ENCODE assay signal across 24 cellular contexts in the genomic region with DNA sequence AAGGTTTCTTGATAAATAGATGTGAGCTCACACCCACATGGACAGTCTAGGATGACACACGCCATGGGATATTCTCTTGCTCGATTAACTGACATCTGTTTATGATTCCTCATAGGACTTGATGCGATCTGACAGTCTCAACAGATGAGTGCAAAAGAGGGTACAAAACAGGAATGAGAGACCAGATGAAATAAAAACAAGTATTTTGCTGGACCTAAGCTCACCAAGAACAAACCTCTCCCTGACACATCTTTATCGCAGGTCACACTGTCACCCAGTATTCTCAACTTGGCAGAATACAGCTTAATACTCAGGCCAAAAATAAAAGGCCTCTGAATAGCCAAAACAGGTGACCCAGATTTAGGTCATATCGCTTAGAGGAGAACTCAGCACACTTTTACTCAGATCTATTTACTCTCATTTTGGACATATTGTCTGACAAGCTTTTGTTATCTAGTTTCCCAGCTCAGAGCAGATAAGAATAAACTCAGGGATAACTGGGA.
DNase-seq lines count a peak whose midpoint lies in the region; ATAC-seq and TF ChIP-seq lines count a peak whose summit lies in the region.
"Had no signal": no experiment of that assay in that cellular context is flagged by ENCODE, and none has a peak within 500 bp of the region (broad histone marks: within the 10 kb centered on the region; RNA-seq: fewer than 3 reads in every experiment).

No MANE protein-coding gene starts in this region.

- DNase-seq in NCI-H2171 treated with DMSO at 0.1 percent for 48 hours (lab: John Stamatoyannopoulos, UW): peak; percentile 7
- no peak for DNase-seq in NCI-H2171 (lab: John Stamatoyannopoulos, UW)
- peak; percentile 78 for DNase-seq in G401 (ENCODE audit: low spot score)
- no peak for DNase-seq in left ventricle myocardium inferior
- no peak for DNase-seq in psoas muscle
- no peak for DNase-seq in inferior parietal cortex (ENCODE audit: extremely low spot score)
- no peak for DNase-seq in NCI-H1092 treated with DMSO at 0.1 percent for 48 hours (lab: John Stamatoyannopoulos, UW)
- DNase-seq: DMS 273 treated with DMSO at 0.1 percent for 48 hours; DMS79 treated with DMSO at 0.1 percent for 48 hours; HCEC 1CT; KG1; NCI-H1092; NCI-H2029; NCI-H345; NCI-H774; NK-92 treated with Interleukin-12 subunit alpha and Interleukin-12 subunit beta, amount 100 ng/mL, for 24 hours had no signal

- H3K4me3 ChIP-seq in left ventricle myocardium inferior: no peak overlapping the region
- H3K4me3 ChIP-seq in psoas muscle: no peak overlapping the region
- H3K4me3 ChIP-seq: BLaER1 treated with 17β-estradiol and CSF1 and Interleukin-3, amounts not matched to agents 10 nM and 100 nM; GM23338; SJCRH30 had no signal

- ATAC-seq in psoas muscle (peak in 2 of 4 donors; percentile 48 to 67), GM21576 (IDR thresholded peaks at IDR 0.05; ENCODE audit: unreplicated experiment) (no peak)
- ATAC-seq: Panc1 had no signal

- in situ Hi-C loops in G401 (cut with HindIII; ENCODE audit: low sequenced_read_pairs): no loop called here

- H3K4me1 ChIP-seq in left ventricle myocardium inferior (peaks cover 42% of the 10 kb centered on the region), psoas muscle (peaks cover 24% of the 10 kb centered on the region)
- H3K4me1 ChIP-seq: Caco-2, SJCRH30 had no signal

- 56 to 75% (median 64%) methylated on average over 5 of the region's 5 CpGs for WGBS in psoas muscle, 3 donors

- H3K27me3 ChIP-seq in left ventricle myocardium inferior (ENCODE audit: low read depth) (no peaks in the 10 kb centered on the region), psoas muscle (ENCODE audit: insufficient read depth in 3 of 3, low read length in 2 of 3) (no peaks in the 10 kb centered on the region)
- H3K27me3 ChIP-seq: BLaER1 treated with 17β-estradiol and CSF1 and Interleukin-3, amounts not matched to agents 10 nM and 100 nM; SJCRH30 had no signal

- TF ChIP-seq CTCF in left ventricle myocardium inferior (IDR thresholded peaks at IDR 0.05; ENCODE audit: borderline replicate concordance) (no peak), psoas muscle (IDR thresholded peaks at IDR 0.05) (no peak)

- H3K9me3 ChIP-seq in left ventricle myocardium inferior (replicated peaks): no peaks in the 10 kb centered on the region
- no peaks in the 10 kb centered on the region for H3K9me3 ChIP-seq in psoas muscle
- H3K9me3 ChIP-seq: Caco-2, SJCRH30 had no signal

- peaks cover 35% of the 10 kb centered on the region for H3K36me3 ChIP-seq in left ventricle myocardium inferior
- peaks cover 0 to 13% of the 10 kb centered on the region in 2 donors for H3K36me3 ChIP-seq in psoas muscle (ENCODE audit: insufficient read depth in 1 of 2, low read depth in 1 of 2)
- H3K36me3 ChIP-seq: SJCRH30 had no signal

- intact Hi-C loops in left ventricle myocardium inferior (cut with micrococcal nuclease): no loop called here
- intact Hi-C loops in psoas muscle (cut with DNase I): no loop called here

- H3K27ac ChIP-seq in left ventricle myocardium inferior (replicated peaks) (peak overlapping the region; percentile 34), psoas muscle (peak overlapping the region; percentile 30)
- H3K27ac ChIP-seq: 22Rv1, HL-60, SJCRH30 had no signal

Comparison
In these comparisons a context has a peak if more than half of its experiments do, and no peak if none do; other contexts are left out.
1. DNase-seq: peak in NCI-H2171 treated with DMSO at 0.1 percent for 48 hours (single experiment) and G401 (single experiment); none in NCI-H2171 (single experiment), left ventricle myocardium inferior (single experiment), psoas muscle (0 of 2), inferior parietal cortex (single experiment) and NCI-H1092 treated with DMSO at 0.1 percent for 48 hours (single experiment).